Comparison of ENCODE assay signal across 17 cellular contexts in genomic region chr14:69928111-69928523, GRCh38. TPM values are rescaled to one million over a fixed set of nuclear protein-coding genes. Genes with fewer than 3 reads are reported as not detected.
DNase-seq lines count a peak whose midpoint lies in the region; ATAC-seq and TF ChIP-seq lines count a peak whose summit lies in the region.
"Had no signal": no experiment of that assay in that cellular context is flagged by ENCODE, and none has a peak within 500 bp of the region (broad histone marks: within the 10 kb centered on the region; RNA-seq: fewer than 3 reads in every experiment).

No MANE protein-coding gene starts in this region.

- no peak overlapping the region for H3K4me3 Mint-ChIP-seq in Calu3 (ENCODE audit: low read depth, unreplicated experiment)
- H3K4me3 Mint-ChIP-seq: CD8-positive, alpha-beta T cell; T-helper 1 cell treated with Interleukin-12 subunit alpha and Interleukin-12 subunit beta and Interleukin-4 antibody, amounts not matched to agents 30 μg/mL and 1 μg/mL, for 36 hours had no signal

- H3K9me3 Mint-ChIP-seq in Calu3 (ENCODE audit: low read depth, unreplicated experiment): no peaks in the 10 kb centered on the region
- H3K9me3 Mint-ChIP-seq: CD8-positive, alpha-beta T cell; T-helper 1 cell treated with Interleukin-12 subunit alpha and Interleukin-12 subunit beta and Interleukin-4 antibody, amounts not matched to agents 30 μg/mL and 1 μg/mL, for 36 hours had no signal

- no peaks in the 10 kb centered on the region for H3K79me2 ChIP-seq in fibroblast of lung (ENCODE audit: control insufficient read depth, insufficient read depth, low read length)

- peaks cover 4% of the 10 kb centered on the region for H3K36me3 Mint-ChIP-seq in Calu3 (ENCODE audit: insufficient read depth, unreplicated experiment)
- H3K36me3 Mint-ChIP-seq: CD8-positive, alpha-beta T cell had no signal

- DNase-seq in Calu3 (peak; percentile 18), RWPE2 (ENCODE audit: low spot score) (no peak), fibroblast of lung (ENCODE audit: low read depth in 2 of 2) (peak; percentile 61 to 64), non-pigmented ciliary epithelial cell (ENCODE audit: low read depth) (peak; percentile 15), DMS153 treated with DMSO at 0.1 percent for 48 hours (lab: John Stamatoyannopoulos, UW; ENCODE audit: unreplicated experiment) (no peak)
- DNase-seq: activated CD4-positive, alpha-beta T cell treated with anti-CD3 and anti-CD28 coated beads, Interleukin-2, amount 50 U/mL, for 48 hours; activated gamma-delta T cell; CD8-positive, alpha-beta T cell; NCI-H1436; SIG-M5; substantia nigra had no signal

- 54 to 68% methylated on average over 5 of the region's 6 CpGs for WGBS in gastroesophageal sphincter (ENCODE audit: low coverage in 1 of 2), 2 donors

- H3K4me2 ChIP-seq in fibroblast of lung (ENCODE audit: extremely low read depth, insufficient read depth, low read length): no peak overlapping the region

- H3K9ac ChIP-seq in fibroblast of lung (ENCODE audit: insufficient read depth, low read length): no peak overlapping the region

- no peaks in the 10 kb centered on the region for H3K36me3 ChIP-seq in RWPE2 (ENCODE audit: low read depth)
- H3K36me3 ChIP-seq in fibroblast of lung (ENCODE audit: control insufficient read depth, insufficient read depth, low read length): no peaks in the 10 kb centered on the region
- H3K36me3 ChIP-seq in gastroesophageal sphincter: no peaks in the 10 kb centered on the region

- H3K27me3 ChIP-seq in RWPE2 (ENCODE audit: insufficient read depth, poor library complexity, severe bottlenecking) (no peaks in the 10 kb centered on the region), fibroblast of lung (ENCODE audit: control insufficient read depth, insufficient read depth, low read length) (no peaks in the 10 kb centered on the region), gastroesophageal sphincter (peaks cover 10% of the 10 kb centered on the region)

- H3K4me3 ChIP-seq in RWPE2 (ENCODE audit: severe bottlenecking) (no peak overlapping the region), fibroblast of lung (replicated peaks in 1 of 4; ENCODE audit: control extremely low read depth in 1 of 4, insufficient read depth in 1 of 4, low read depth in 3 of 4, low read length in 4 of 4) (no peak overlapping the region), gastroesophageal sphincter (no peak overlapping the region)

- no peak for TF ChIP-seq CTCF in Calu3 (IDR thresholded peaks at IDR 0.05; ENCODE audit: unreplicated experiment)
- no peak for TF ChIP-seq CTCF in RWPE2 (IDR thresholded peaks at IDR 0.05; ENCODE audit: poor library complexity, severe bottlenecking)
- TF ChIP-seq CTCF in fibroblast of lung (conservative IDR thresholded peaks at IDR 0.05 in 1 of 2, IDR thresholded peaks at IDR 0.05 in 1 of 2; ENCODE audit: low read depth in 1 of 2, low read length in 2 of 2): no peak
- no peak for TF ChIP-seq CTCF in gastroesophageal sphincter (IDR thresholded peaks at IDR 0.05)

- TF ChIP-seq POLR2A in gastroesophageal sphincter (IDR thresholded peaks at IDR 0.05): no peak

- H4K20me1 ChIP-seq in fibroblast of lung (ENCODE audit: control insufficient read depth, extremely low read depth, insufficient read depth, low read length): no peaks in the 10 kb centered on the region

- CTCF ChIA-PET in Calu3 (lab: Charles Lee): interaction anchor here (1.0 kb wide), 1 partner anchor 11 kb away, joined by 5 read pairs; no protein-coding TSS in a partner anchor

- BruUV-seq in Calu3 (replicated peaks; lab: Mats Ljungman, UMichigan): no TSS peak

- H2AFZ ChIP-seq in fibroblast of lung (ENCODE audit: low read length): no peak overlapping the region

- H3K4me1 ChIP-seq in RWPE2 (ENCODE audit: insufficient read depth, poor library complexity, severe bottlenecking) (no peaks in the 10 kb centered on the region), fibroblast of lung (ENCODE audit: control insufficient read depth, extremely low read depth, insufficient read depth, low read length) (no peaks in the 10 kb centered on the region), gastroesophageal sphincter (no peaks in the 10 kb centered on the region)

- no peak overlapping the region for H3K27ac Mint-ChIP-seq in Calu3 (ENCODE audit: unreplicated experiment)
- H3K27ac Mint-ChIP-seq: CD8-positive, alpha-beta T cell; T-helper 1 cell treated with Interleukin-12 subunit alpha and Interleukin-12 subunit beta and Interleukin-4 antibody, amounts not matched to agents 30 μg/mL and 1 μg/mL, for 36 hours had no signal

- ATAC-seq in RWPE2 (ENCODE audit: low read depth): peak; percentile 38; the same call in 2 of the 3 replicates
- ATAC-seq in HG03139 (IDR thresholded peaks at IDR 0.05; ENCODE audit: unreplicated experiment): no peak
- ATAC-seq in HG02973 (IDR thresholded peaks at IDR 0.05; ENCODE audit: unreplicated experiment): no peak
- no peak for ATAC-seq in gastroesophageal sphincter
- ATAC-seq: CD8-positive, alpha-beta T cell had no signal

- peaks cover 14% of the 10 kb centered on the region for H3K4me1 Mint-ChIP-seq in Calu3 (ENCODE audit: low read depth, unreplicated experiment)

- intact Hi-C loops in Calu3 (cut with micrococcal nuclease; ENCODE audit: unreplicated experiment): no loop called here

- H3K27ac ChIP-seq in RWPE2 (ENCODE audit: poor library complexity, severe bottlenecking) (no peak overlapping the region), fibroblast of lung (ENCODE audit: insufficient read depth, low read length) (no peak overlapping the region), gastroesophageal sphincter (no peak overlapping the region)
- H3K27ac ChIP-seq: VCaP had no signal

- no peak for TF ChIP-seq EP300 in gastroesophageal sphincter (IDR thresholded peaks at IDR 0.05)

- H3K9me3 ChIP-seq in RWPE2 (ENCODE audit: severe bottlenecking) (no peaks in the 10 kb centered on the region), fibroblast of lung (ENCODE audit: control insufficient read depth, insufficient read depth, low read depth, low read length) (no peaks in the 10 kb centered on the region), gastroesophageal sphincter (no peaks in the 10 kb centered on the region)

- H3K27me3 Mint-ChIP-seq in Calu3 (ENCODE audit: unreplicated experiment): no peaks in the 10 kb centered on the region

RNA-seq across cellular contexts. Expression of gene SMOC1, which starts 48.9 kb away (rescaled TPM):
- total RNA-seq in Calu3 (2022) (21.4 and 39.6 TPM in 2 replicates), fibroblast of lung (not detected in 2 replicates), gastroesophageal sphincter (10 to 100 TPM in 1 of 4 donors, under 1 TPM in 2, not detected in 1; 0.19 to 11.8 (median 0.31) TPM)
- 0.05 and 0.06 TPM in 2 replicates for polyA plus RNA-seq in fibroblast of lung
- polyA plus RNA-seq in fibroblast of lung (2012): 0.05 and 0.08 TPM in 2 replicates
- 1.6 TPM in 1 of 2 replicates, not detected in the other for polyA minus RNA-seq in fibroblast of lung (ENCODE audit: low replicate concordance)
- total RNA-seq: CD8-positive, alpha-beta T cell; OCI-LY7 had no signal

Comparison
In these comparisons a context has a peak if more than half of its experiments do, and no peak if none do; other contexts are left out.
1. DNase-seq: peak in Calu3 (single experiment), fibroblast of lung (2 of 2) and non-pigmented ciliary epithelial cell (single experiment); none in RWPE2 (single experiment) and DMS153 treated with DMSO at 0.1 percent for 48 hours (single experiment).